1 cellular context compared by ENCODE assay signal in genomic region chr1:202589190-202589680, GRCh38.
A peak's percentile ranks its signal among the peaks of the same experiment; 100 is the strongest.
TF ChIP-seq lines count a peak whose summit lies in the region.

No MANE protein-coding gene starts in this region.

TF ChIP-seq in HepG2, 621 proteins besides CTCF, POLR2A, EP300 and RAD21 (continued from another document and continues in another):
- TF ChIP-seq SRF (IDR thresholded peaks at IDR 0.05; ENCODE audit: low read depth, low read length) (no peak), ZMAT5 (CRISPR knock-in tag; IDR thresholded peaks at IDR 0.05; ENCODE audit: borderline replicate concordance, low read depth) (no peak), HNRNPUL1 (IDR thresholded peaks at IDR 0.05; ENCODE audit: low read depth, low read length) (no peak), STAT5B (CRISPR knock-in tag; IDR thresholded peaks at IDR 0.05) (no peak), ZNF276 (CRISPR knock-in tag; IDR thresholded peaks at IDR 0.05; ENCODE audit: low read depth) (no peak), ZSCAN5A (CRISPR knock-in tag; IDR thresholded peaks at IDR 0.05; ENCODE audit: borderline replicate concordance) (no peak), ZNF850 (CRISPR knock-in tag; conservative IDR thresholded peaks at IDR 0.05) (no peak), GLMP (CRISPR knock-in tag; IDR thresholded peaks at IDR 0.05; ENCODE audit: borderline replicate concordance) (no peak), ZNF773 (CRISPR knock-in tag; IDR thresholded peaks at IDR 0.05; ENCODE audit: borderline replicate concordance) (no peak), ZNF780A (CRISPR knock-in tag; IDR thresholded peaks at IDR 0.05) (no peak), FOSL2 (CRISPR knock-in tag; IDR thresholded peaks at IDR 0.05) (peak; percentile 65), ZNF629 (CRISPR knock-in tag; conservative IDR thresholded peaks at IDR 0.05) (no peak), RFX1 (IDR thresholded peaks at IDR 0.05) (no peak), CCAR2 (optimal IDR thresholded peaks at IDR 0.05; ENCODE audit: low read depth, low read length) (no peak), ZNF274 (CRISPR knock-in tag; IDR thresholded peaks at IDR 0.05) (no peak), EED (CRISPR knock-in tag; IDR thresholded peaks at IDR 0.05) (no peak), ZBTB44 (CRISPR knock-in tag; IDR thresholded peaks at IDR 0.05) (no peak), ZBTB38 (CRISPR knock-in tag; IDR thresholded peaks at IDR 0.05) (peak; percentile 38; the same call in 1 of the 2 replicates), TERF1 (CRISPR knock-in tag; IDR thresholded peaks at IDR 0.05) (no peak), MLLT10 (CRISPR knock-in tag; IDR thresholded peaks at IDR 0.05) (no peak), JUND (CRISPR knock-in tag; IDR thresholded peaks at IDR 0.05) (peak; percentile 69; the same call in 1 of the 2 replicates), ZNF564 (CRISPR knock-in tag; IDR thresholded peaks at IDR 0.05) (no peak), ELF3 (CRISPR knock-in tag; IDR thresholded peaks at IDR 0.05) (peak; percentile 57; the same call in 1 of the 2 replicates), ZNF142 (CRISPR knock-in tag; IDR thresholded peaks at IDR 0.05) (no peak), NFYB (CRISPR knock-in tag; IDR thresholded peaks at IDR 0.05) (no peak), ATF7 (IDR thresholded peaks at IDR 0.05) (peak; percentile 38; the same call in 1 of the 2 replicates), ATF7 (CRISPR knock-in tag; IDR thresholded peaks at IDR 0.05) (no peak; the same call in 1 of the 2 replicates), RXRA (CRISPR knock-in tag; IDR thresholded peaks at IDR 0.05) (peak; percentile 28; the same call in 1 of the 2 replicates), ETS1 (CRISPR knock-in tag; IDR thresholded peaks at IDR 0.05) (no peak), BRF2 (CRISPR knock-in tag; IDR thresholded peaks at IDR 0.05) (no peak), ATF6 (CRISPR knock-in tag; conservative IDR thresholded peaks at IDR 0.05) (no peak), GTF2F1 (IDR thresholded peaks at IDR 0.05; ENCODE audit: low read length) (no peak), ZNF383 (CRISPR knock-in tag; IDR thresholded peaks at IDR 0.05; ENCODE audit: borderline replicate concordance) (no peak), SOX6 (IDR thresholded peaks at IDR 0.05) (no peak), SOX6 (CRISPR knock-in tag; IDR thresholded peaks at IDR 0.05) (peak; percentile 16; the same call in 1 of the 2 replicates), ETV5 (CRISPR knock-in tag; IDR thresholded peaks at IDR 0.05; ENCODE audit: borderline replicate concordance) (peak; percentile 60; the same call in 1 of the 2 replicates), SNAI1 (CRISPR knock-in tag; IDR thresholded peaks at IDR 0.05; ENCODE audit: borderline replicate concordance) (no peak), RFXANK (CRISPR knock-in tag; IDR thresholded peaks at IDR 0.05) (no peak), FOXM1 (CRISPR knock-in tag; IDR thresholded peaks at IDR 0.05) (no peak), TFAP4 (IDR thresholded peaks at IDR 0.05; ENCODE audit: borderline replicate concordance, low read depth) (0 out of 2 replicates have a peak, but pooled peaks have one; percentile 15), ZNF20 (CRISPR knock-in tag; IDR thresholded peaks at IDR 0.05) (no peak), ZNF557 (CRISPR knock-in tag; IDR thresholded peaks at IDR 0.05) (no peak), ZNF121 (CRISPR knock-in tag; IDR thresholded peaks at IDR 0.05) (no peak), ARNT (IDR thresholded peaks at IDR 0.05) (no peak)
